1 cellular context compared by ENCODE assay signal in the genomic region with DNA sequence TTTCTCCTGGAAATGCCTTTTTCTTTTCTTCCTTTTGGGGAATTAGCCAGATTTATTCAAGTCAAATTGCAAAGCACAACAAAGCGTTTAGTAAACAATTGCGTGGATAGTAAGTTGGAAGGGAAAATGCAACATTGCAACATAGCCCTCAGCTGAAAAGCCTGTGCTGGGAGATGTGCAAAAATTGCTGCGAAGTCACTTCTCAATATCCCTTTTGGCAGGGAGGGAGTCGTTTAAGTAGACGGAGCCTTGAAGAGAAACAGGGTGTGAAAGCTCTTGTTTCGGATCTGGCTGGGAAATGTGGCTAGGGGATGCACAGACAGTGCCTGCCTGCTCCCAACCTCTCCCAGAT.
TF ChIP-seq lines count a peak whose summit lies in the region.

No MANE protein-coding gene starts in this region.

TF ChIP-seq in WTC11, 78 proteins besides CTCF, POLR2A, EP300 and RAD21 (continued from another document):
- TF ChIP-seq, protein P1, sequence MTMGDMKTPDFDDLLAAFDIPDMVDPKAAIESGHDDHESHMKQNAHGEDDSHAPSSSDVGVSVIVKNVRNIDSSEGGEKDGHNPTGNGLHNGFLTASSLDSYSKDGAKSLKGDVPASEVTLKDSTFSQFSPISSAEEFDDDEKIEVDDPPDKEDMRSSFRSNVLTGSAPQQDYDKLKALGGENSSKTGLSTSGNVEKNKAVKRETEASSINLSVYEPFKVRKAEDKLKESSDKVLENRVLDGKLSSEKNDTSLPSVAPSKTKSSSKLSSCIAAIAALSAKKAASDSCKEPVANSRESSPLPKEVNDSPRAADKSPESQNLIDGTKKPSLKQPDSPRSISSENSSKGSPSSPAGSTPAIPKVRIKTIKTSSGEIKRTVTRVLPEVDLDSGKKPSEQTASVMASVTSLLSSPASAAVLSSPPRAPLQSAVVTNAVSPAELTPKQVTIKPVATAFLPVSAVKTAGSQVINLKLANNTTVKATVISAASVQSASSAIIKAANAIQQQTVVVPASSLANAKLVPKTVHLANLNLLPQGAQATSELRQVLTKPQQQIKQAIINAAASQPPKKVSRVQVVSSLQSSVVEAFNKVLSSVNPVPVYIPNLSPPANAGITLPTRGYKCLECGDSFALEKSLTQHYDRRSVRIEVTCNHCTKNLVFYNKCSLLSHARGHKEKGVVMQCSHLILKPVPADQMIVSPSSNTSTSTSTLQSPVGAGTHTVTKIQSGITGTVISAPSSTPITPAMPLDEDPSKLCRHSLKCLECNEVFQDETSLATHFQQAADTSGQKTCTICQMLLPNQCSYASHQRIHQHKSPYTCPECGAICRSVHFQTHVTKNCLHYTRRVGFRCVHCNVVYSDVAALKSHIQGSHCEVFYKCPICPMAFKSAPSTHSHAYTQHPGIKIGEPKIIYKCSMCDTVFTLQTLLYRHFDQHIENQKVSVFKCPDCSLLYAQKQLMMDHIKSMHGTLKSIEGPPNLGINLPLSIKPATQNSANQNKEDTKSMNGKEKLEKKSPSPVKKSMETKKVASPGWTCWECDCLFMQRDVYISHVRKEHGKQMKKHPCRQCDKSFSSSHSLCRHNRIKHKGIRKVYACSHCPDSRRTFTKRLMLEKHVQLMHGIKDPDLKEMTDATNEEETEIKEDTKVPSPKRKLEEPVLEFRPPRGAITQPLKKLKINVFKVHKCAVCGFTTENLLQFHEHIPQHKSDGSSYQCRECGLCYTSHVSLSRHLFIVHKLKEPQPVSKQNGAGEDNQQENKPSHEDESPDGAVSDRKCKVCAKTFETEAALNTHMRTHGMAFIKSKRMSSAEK (CRISPR knock-in tag; IDR thresholded peaks at IDR 0.05; ENCODE audit: borderline replicate concordance), result no peak
- TF ChIP-seq, protein P2, sequence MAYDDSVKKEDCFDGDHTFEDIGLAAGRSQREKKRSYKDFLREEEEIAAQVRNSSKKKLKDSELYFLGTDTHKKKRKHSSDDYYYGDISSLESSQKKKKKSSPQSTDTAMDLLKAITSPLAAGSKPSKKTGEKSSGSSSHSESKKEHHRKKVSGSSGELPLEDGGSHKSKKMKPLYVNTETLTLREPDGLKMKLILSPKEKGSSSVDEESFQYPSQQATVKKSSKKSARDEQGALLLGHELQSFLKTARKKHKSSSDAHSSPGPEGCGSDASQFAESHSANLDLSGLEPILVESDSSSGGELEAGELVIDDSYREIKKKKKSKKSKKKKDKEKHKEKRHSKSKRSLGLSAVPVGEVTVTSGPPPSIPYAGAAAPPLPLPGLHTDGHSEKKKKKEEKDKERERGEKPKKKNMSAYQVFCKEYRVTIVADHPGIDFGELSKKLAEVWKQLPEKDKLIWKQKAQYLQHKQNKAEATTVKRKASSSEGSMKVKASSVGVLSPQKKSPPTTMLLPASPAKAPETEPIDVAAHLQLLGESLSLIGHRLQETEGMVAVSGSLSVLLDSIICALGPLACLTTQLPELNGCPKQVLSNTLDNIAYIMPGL (CRISPR knock-in tag; IDR thresholded peaks at IDR 0.05), result no peak
- TF ChIP-seq ZNF263 (CRISPR knock-in tag; IDR thresholded peaks at IDR 0.05; ENCODE audit: low read depth), result no peak
TF ChIP-seq in WTC11: peak in this region for 0.
